Comparison of ENCODE assay signal across 24 cellular contexts in the genomic region with DNA sequence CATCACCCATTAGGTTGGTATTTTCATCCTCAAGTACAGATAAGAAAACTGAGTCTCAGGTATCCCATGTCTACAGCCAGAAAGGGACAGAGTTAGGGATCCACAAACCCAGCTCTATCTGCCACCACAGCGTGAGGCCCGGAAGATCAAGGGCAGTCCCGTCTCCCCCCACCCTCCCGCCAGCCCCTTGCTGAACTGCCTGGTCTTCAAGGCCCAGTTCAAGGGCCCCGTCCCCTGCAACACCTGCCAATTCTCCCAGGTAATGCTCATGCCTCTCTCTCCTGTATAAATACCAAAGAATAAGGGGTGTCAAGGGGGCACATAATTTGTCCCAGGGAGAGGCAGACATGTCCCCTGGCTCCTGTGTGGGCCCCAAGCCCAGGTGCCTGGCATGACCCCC. TPM values are rescaled to one million over a fixed set of nuclear protein-coding genes. Genes with fewer than 3 reads are reported as not detected.
"Had no signal": no experiment of that assay in that cellular context is flagged by ENCODE, and none has a peak within 500 bp of the region (broad histone marks: within the 10 kb centered on the region; RNA-seq: fewer than 3 reads in every experiment).

No MANE protein-coding gene starts in this region.

- H3K9me3 ChIP-seq: left lung, pancreas, prostate gland, tibial nerve, uterus had no signal

- H3K4me3 Mint-ChIP-seq: memory B cell; naive thymus-derived CD8-positive, alpha-beta T cell; nephron; neural crest cell; stimulated activated memory B cell treated with anti-CD40 and anti-IgM and Interleukin-4, amounts not matched to agents 10 μg/mL and 1 μg/mL and 100 μg/mL, for 72 hours; stimulated activated naive CD8-positive, alpha-beta T cell treated with anti-CD3 and anti-CD28 coated beads, Interleukin-15, amount 100 ng/mL, for 72 hours; type B pancreatic cell had no signal

- H2AFZ ChIP-seq: hepatocyte had no signal

- DNase-seq: left colon; naive thymus-derived CD8-positive, alpha-beta T cell; nucleus accumbens; pancreas; retina; right cardiac atrium; stimulated activated CD4-positive, alpha-beta T cell treated with anti-CD3 and anti-CD28 coated beads, Interleukin-1b, Interleukin-23, amount 100 ng/mL, for 48 hours; stimulated activated CD4-positive, alpha-beta T cell treated with anti-CD3 and anti-CD28 coated beads, Interleukin-2, amount 100 ng/mL, for 48 hours; stimulated activated CD4-positive, alpha-beta T cell treated with anti-CD3 and anti-CD28 coated beads, Interleukin-4, amount 100 ng/mL, for 4 hours; stimulated activated CD8-positive, alpha-beta memory T cell treated with anti-CD3 and anti-CD28 coated beads, Interleukin-4, amount 100 ng/mL, for 48 hours; stimulated activated naive CD4-positive, alpha-beta T cell treated with Interleukin-2 at 50 U/mL for 16 hours; stimulated activated naive CD8-positive, alpha-beta T cell treated with anti-CD3 and anti-CD28 coated beads, Interleukin-15, amount 100 ng/mL, for 72 hours; substantia nigra; uterus had no signal

- ATAC-seq: left colon; naive thymus-derived CD8-positive, alpha-beta T cell; pancreas; right cardiac atrium; stimulated activated naive CD8-positive, alpha-beta T cell treated with anti-CD3 and anti-CD28 coated beads, Interleukin-15, amount 100 ng/mL, for 72 hours had no signal

- H3K4me3 ChIP-seq: hepatocyte, left lung, pancreas, prostate gland, smooth muscle cell, tibial nerve, uterus had no signal

- H3K27me3 ChIP-seq: hepatocyte, pancreas, tibial nerve, uterus had no signal

- H3K36me3 ChIP-seq: left lung, pancreas, prostate gland, uterus had no signal

- H3K27ac ChIP-seq: hepatocyte, left lung, pancreas, prostate gland, tibial nerve, uterus had no signal

- H3K36me3 Mint-ChIP-seq: memory B cell; naive thymus-derived CD8-positive, alpha-beta T cell; stimulated activated memory B cell treated with anti-CD40 and anti-IgM and Interleukin-4, amounts not matched to agents 10 μg/mL and 1 μg/mL and 100 μg/mL, for 72 hours; type B pancreatic cell had no signal

- H3K79me2 ChIP-seq: hepatocyte had no signal

- H3K27ac Mint-ChIP-seq: memory B cell; naive thymus-derived CD8-positive, alpha-beta T cell; nephron; stimulated activated memory B cell treated with anti-CD40 and anti-IgM and Interleukin-4, amounts not matched to agents 10 μg/mL and 1 μg/mL and 100 μg/mL, for 72 hours; type B pancreatic cell had no signal

- H3K4me1 Mint-ChIP-seq: memory B cell; stimulated activated memory B cell treated with anti-CD40 and anti-IgM and Interleukin-4, amounts not matched to agents 10 μg/mL and 1 μg/mL and 100 μg/mL, for 72 hours had no signal

- H3K27me3 Mint-ChIP-seq: memory B cell, type B pancreatic cell had no signal

- H3K9me3 Mint-ChIP-seq: memory B cell; naive thymus-derived CD8-positive, alpha-beta T cell; neural crest cell; stimulated activated memory B cell treated with anti-CD40 and anti-IgM and Interleukin-4, amounts not matched to agents 10 μg/mL and 1 μg/mL and 100 μg/mL, for 72 hours; stimulated activated naive CD8-positive, alpha-beta T cell treated with anti-CD3 and anti-CD28 coated beads, Interleukin-15, amount 100 ng/mL, for 72 hours; type B pancreatic cell had no signal

- H3K4me2 ChIP-seq: hepatocyte, smooth muscle cell had no signal

- H3K4me1 ChIP-seq: left lung, pancreas, prostate gland, tibial nerve, uterus had no signal

RNA-seq across cellular contexts. Expression of a gene that starts 50.7 kb away (rescaled TPM):
- total RNA-seq: naive thymus-derived CD8-positive, alpha-beta T cell had no signal
